Comparison of ENCODE assay signal across 1 cellular context in genomic region chr1:231422798-231423309, GRCh38.
TF ChIP-seq lines count a peak whose summit lies in the region.

No MANE protein-coding gene starts in this region.

TF ChIP-seq in HepG2, 621 proteins besides CTCF, POLR2A, EP300 and RAD21 (continued from another document):
- no peak for TF ChIP-seq ZBTB33 (CRISPR knock-in tag; IDR thresholded peaks at IDR 0.05)
- TF ChIP-seq ZNF414 (CRISPR knock-in tag; IDR thresholded peaks at IDR 0.05): peak; percentile 20
- 0 out of 2 replicates have a peak, but pooled peaks have one; percentile 13 for TF ChIP-seq DRAP1 (CRISPR knock-in tag; IDR thresholded peaks at IDR 0.05)
- TF ChIP-seq ZC3H13 (CRISPR knock-in tag; IDR thresholded peaks at IDR 0.05): no peak
- no peak for TF ChIP-seq HMGA1 (CRISPR knock-in tag; conservative IDR thresholded peaks at IDR 0.05)
- TF ChIP-seq SP2 (CRISPR knock-in tag; IDR thresholded peaks at IDR 0.05): no peak
- 0 out of 2 replicates have a peak, but pooled peaks have one; percentile 24 for TF ChIP-seq ZNF878 (CRISPR knock-in tag; IDR thresholded peaks at IDR 0.05)
- TF ChIP-seq ZSCAN29 (CRISPR knock-in tag; conservative IDR thresholded peaks at IDR 0.05): 0 out of 2 replicates have a peak, but pooled peaks have one; percentile 16
- 0 out of 2 replicates have a peak, but pooled peaks have one; percentile 19 for TF ChIP-seq ZNF879 (CRISPR knock-in tag; IDR thresholded peaks at IDR 0.05)
- TF ChIP-seq GATAD2A (CRISPR knock-in tag; IDR thresholded peaks at IDR 0.05): peak; percentile 61
- TF ChIP-seq FOXM1 (CRISPR knock-in tag; IDR thresholded peaks at IDR 0.05): no peak
- peak; percentile 82 for TF ChIP-seq ZNF652 (CRISPR knock-in tag; IDR thresholded peaks at IDR 0.05; ENCODE audit: borderline replicate concordance, low read depth)
- TF ChIP-seq ZNF275 (CRISPR knock-in tag; IDR thresholded peaks at IDR 0.05; ENCODE audit: borderline replicate concordance): 0 out of 2 replicates have a peak, but pooled peaks have one; percentile 6
- TF ChIP-seq HBP1 (CRISPR knock-in tag; IDR thresholded peaks at IDR 0.05; ENCODE audit: low read depth): no peak
- no peak for TF ChIP-seq ZNF382 (CRISPR knock-in tag; IDR thresholded peaks at IDR 0.05; ENCODE audit: borderline replicate concordance)
- TF ChIP-seq POLR2AphosphoS5 (IDR thresholded peaks at IDR 0.05; ENCODE audit: low read depth, low read length): no peak
